In the genomic region with DNA sequence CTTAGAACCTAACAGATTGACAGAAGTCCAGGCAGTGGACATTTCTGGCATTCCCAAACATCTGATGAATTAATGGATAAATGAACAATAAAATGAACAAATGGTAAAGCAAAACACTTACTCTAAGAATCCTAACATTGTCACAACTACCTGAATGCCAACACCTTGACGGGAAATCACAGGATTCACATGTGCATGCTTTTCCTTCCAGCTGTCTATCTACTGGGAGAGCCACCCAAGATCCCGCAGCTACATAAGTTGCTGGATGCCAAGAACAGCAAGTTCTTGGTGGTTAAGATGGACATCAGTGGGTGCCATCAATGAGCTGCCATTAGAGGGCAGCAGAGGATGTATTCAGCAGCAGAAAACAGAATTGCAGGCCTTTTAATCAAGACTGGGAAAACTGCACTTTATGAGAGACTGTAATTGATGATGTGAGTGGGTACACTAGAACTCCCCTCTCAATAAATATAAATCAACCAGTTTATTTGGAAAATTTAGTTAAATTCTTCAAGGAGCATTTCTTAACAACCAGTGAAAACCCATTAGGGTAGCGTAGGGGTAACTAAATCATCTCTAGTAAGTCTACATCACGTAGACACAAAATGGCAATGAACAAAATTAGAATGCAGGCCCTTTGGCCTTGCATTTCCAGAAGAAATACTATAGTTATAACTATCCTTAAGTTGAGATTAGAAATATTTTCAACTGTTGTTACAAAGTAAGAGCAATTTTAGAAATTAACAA, we compare ENCODE assay signal across 8 cellular contexts. TPM values are rescaled to one million over a fixed set of nuclear protein-coding genes. Genes with fewer than 3 reads are reported as not detected.
A peak's percentile ranks its signal among the peaks of the same experiment; 100 is the strongest.
DNase-seq lines count a peak whose midpoint lies in the region; ATAC-seq and TF ChIP-seq lines count a peak whose summit lies in the region.

No MANE protein-coding gene starts in this region.

- peaks cover 8% of the 10 kb centered on the region for H4K20me1 ChIP-seq in hepatocyte (ENCODE audit: insufficient read depth, poor library complexity, severe bottlenecking)

- H3K27me3 ChIP-seq in MG63 (no peaks in the 10 kb centered on the region), hepatocyte (no peaks in the 10 kb centered on the region), sigmoid colon (no peaks in the 10 kb centered on the region)

- TF ChIP-seq POLR2A in sigmoid colon (IDR thresholded peaks at IDR 0.05): no peak

- H3K4me1 ChIP-seq in hepatocyte (ENCODE audit: insufficient read depth) (no peaks in the 10 kb centered on the region), sigmoid colon (peaks cover 0 to 28% (median 12%) of the 10 kb centered on the region in 4 donors)

- H2AFZ ChIP-seq in hepatocyte: no peak overlapping the region

- H3K4me2 ChIP-seq in hepatocyte: no peak overlapping the region

- H3K36me3 ChIP-seq in MG63: no peaks in the 10 kb centered on the region
- no peaks in the 10 kb centered on the region for H3K36me3 ChIP-seq in hepatocyte (replicated peaks; ENCODE audit: insufficient read depth, low read depth)
- H3K36me3 ChIP-seq in sigmoid colon: no peaks in the 10 kb centered on the region

- H3K27ac ChIP-seq in hepatocyte: no peak overlapping the region
- H3K27ac ChIP-seq in sigmoid colon: peak overlapping the region in 1 of 4 donors; percentile 6

- H3K79me2 ChIP-seq in hepatocyte: peaks cover 60% of the 10 kb centered on the region

- ATAC-seq in GM21737 (IDR thresholded peaks at IDR 0.05; ENCODE audit: unreplicated experiment) (peak; percentile 76), HG03196 (IDR thresholded peaks at IDR 0.05; ENCODE audit: unreplicated experiment) (no peak)

- H3K4me3 ChIP-seq in MG63 (no peak overlapping the region), hepatocyte (no peak overlapping the region), sigmoid colon (no peak overlapping the region)

- WGBS in hepatocyte (ENCODE audit: low lambda C conversion rate, missing lambda C conversion rate): 60% methylated on average over 4 of the region's 4 CpGs
- WGBS in sigmoid colon, 2 donors: 55 to 65% methylated on average over 4 of the region's 4 CpGs

- H3K9me2 ChIP-seq in hepatocyte (replicated peaks; ENCODE audit: insufficient read depth): no peaks in the 10 kb centered on the region

- peak; percentile 73 for DNase-seq in ELR (ENCODE audit: low read depth)
- DNase-seq in MG63: peak; percentile 65
- peak; percentile 74 for DNase-seq in SK-N-DZ (ENCODE audit: low spot score)
- DNase-seq in anterior cingulate cortex (lab: John Stamatoyannopoulos, UW): peak in 47 of 58 donors; percentile 6 to 84 (median 45)
- DNase-seq in hepatocyte (ENCODE audit: low spot score): peak; percentile 81
- peak; percentile 84 for DNase-seq in sigmoid colon

- no peak for TF ChIP-seq EP300 in sigmoid colon (IDR thresholded peaks at IDR 0.05)

- 0 out of 2 replicates have a peak, but pooled peaks cover 3% of the 10 kb centered on the region for H3K9me3 ChIP-seq in MG63
- H3K9me3 ChIP-seq in hepatocyte (ENCODE audit: low read depth): no peaks in the 10 kb centered on the region
- H3K9me3 ChIP-seq in sigmoid colon: no peaks in the 10 kb centered on the region

- peak; percentile 88 for TF ChIP-seq CTCF in hepatocyte (IDR thresholded peaks at IDR 0.05; ENCODE audit: poor library complexity)
- peak; percentile 44 to 76 (median 62) for TF ChIP-seq CTCF in sigmoid colon (IDR thresholded peaks at IDR 0.05)

- intact Hi-C loops in sigmoid colon (cut with DNase I): no loop called here

RNA-seq across cellular contexts. Expression of gene SESTD1, which starts 45.6 kb away (rescaled TPM):
- 5.5 and 5.6 TPM in 2 replicates for total RNA-seq in MG63 (2014; rRNA removed; shearing (Covaris generic); ENCODE audit: low replicate concordance)
- 17.0 and 19.1 TPM in 2 replicates for polyA plus RNA-seq in SK-N-DZ (2014; cell fraction: cytosol; rRNA removed)
- 16.4 and 18.5 TPM in 2 replicates for polyA plus RNA-seq in SK-N-DZ (2014; cell fraction: nucleus; rRNA removed)
- total RNA-seq in hepatocyte (24.3 and 34.7 TPM in 2 replicates), sigmoid colon (10 to 100 TPM; 31.0 to 52.3 (median 41.0) TPM)
- polyA plus RNA-seq in hepatocyte (42.4 and 44.0 TPM in 2 replicates), sigmoid colon (10 to 100 TPM in 2 of 3 donors, 1 to 10 TPM in 1; 9.5 to 21.6 (median 12.8) TPM)
